In the genomic region with DNA sequence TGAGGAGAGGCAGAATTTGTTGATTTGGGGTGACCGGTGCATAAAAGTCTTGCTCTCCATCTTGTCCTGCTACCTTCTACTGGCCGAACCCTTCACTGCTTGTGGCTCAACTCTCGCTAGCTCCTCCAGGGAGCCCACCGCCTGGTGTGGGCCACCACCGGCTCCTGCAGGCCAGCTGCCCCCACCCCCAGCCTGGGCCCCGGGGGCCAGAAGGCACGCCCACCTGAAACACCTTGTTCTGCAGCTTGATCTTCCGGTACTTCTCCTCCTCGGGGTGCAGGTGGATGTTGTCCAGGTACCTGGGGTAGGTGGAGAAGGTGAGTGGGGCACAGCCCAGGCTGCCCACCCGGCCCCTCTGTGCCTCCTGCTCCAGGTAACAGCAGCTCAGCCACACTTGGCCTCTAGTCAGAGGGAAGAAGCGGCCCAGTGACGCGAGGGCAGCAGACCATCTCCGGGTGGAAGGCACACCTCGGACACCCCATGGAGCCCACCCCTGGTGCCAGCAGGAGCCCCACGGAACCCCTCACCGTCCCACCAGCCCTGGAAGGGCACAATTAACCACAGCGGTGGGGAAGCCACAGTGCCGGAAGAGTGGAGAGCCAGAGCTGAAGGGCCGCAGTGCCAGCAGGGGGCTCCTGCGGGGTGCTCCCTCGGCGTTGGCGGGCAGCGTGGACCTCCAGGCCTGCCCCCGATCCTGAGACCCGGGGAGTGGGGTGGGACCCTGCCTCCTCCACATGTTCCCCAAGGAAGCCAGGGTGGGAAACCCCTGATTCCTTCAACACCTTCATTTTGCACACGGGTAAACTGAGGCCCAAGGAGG, we compare ENCODE assay signal across 24 cellular contexts. TPM values are rescaled to one million over a fixed set of nuclear protein-coding genes. Genes with fewer than 3 reads are reported as not detected.
DNase-seq lines count a peak whose midpoint lies in the region; ATAC-seq, FAIRE-seq and TF ChIP-seq lines count a peak whose summit lies in the region.
"Had no signal": no experiment of that assay in that cellular context is flagged by ENCODE, and none has a peak within 500 bp of the region (broad histone marks: within the 10 kb centered on the region; RNA-seq: fewer than 3 reads in every experiment).

No MANE protein-coding gene starts in this region.

- no peaks in the 10 kb centered on the region for H4K20me1 ChIP-seq in HepG2 (ENCODE audit: insufficient read depth, low read length)

- DNase-seq in HepG2 (ENCODE audit: low spot score): no peak
- no peak for DNase-seq in right lobe of liver
- DNase-seq in esophagus muscularis mucosa (ENCODE audit: extremely low spot score): no peak
- no peak for DNase-seq in heart right ventricle
- DNase-seq in DMS 273 (lab: John Stamatoyannopoulos, UW; ENCODE audit: unreplicated experiment): no peak
- no peak for DNase-seq in coronary artery (ENCODE audit: low spot score)
- DNase-seq: activated CD8-positive, alpha-beta T cell treated with anti-CD3 and anti-CD28 coated beads for 36 hours; activated effector memory CD4-positive, alpha-beta T cell treated with Interleukin-2 at 50 U/mL for 16 hours; activated naive CD8-positive, alpha-beta T cell treated with anti-CD3 and anti-CD28 coated beads for 36 hours; CD4-positive, alpha-beta T cell; central memory CD4-positive, alpha-beta T cell; EL; Karpas-422; naive B cell; NCI-H1417 treated with DMSO at 0.1 percent for 48 hours; NCI-H82; RPMI8226; stimulated activated naive CD8-positive, alpha-beta T cell treated with anti-CD3 and anti-CD28 coated beads, Interleukin-15, amount 100 ng/mL, for 72 hours; T-helper 2 cell; thyroid gland had no signal

- TF ChIP-seq POLR2A in HepG2 (IDR thresholded peaks at IDR 0.05; ENCODE audit: insufficient read depth in 1 of 2, low read depth in 2 of 2, low read length in 2 of 2): no peak
- no peak for TF ChIP-seq POLR2A in right lobe of liver (IDR thresholded peaks at IDR 0.05)
- TF ChIP-seq POLR2A in esophagus muscularis mucosa (IDR thresholded peaks at IDR 0.05; ENCODE audit: low read depth): no peak

- no TSS peak for BruUV-seq in HepG2 (replicated peaks; lab: Mats Ljungman, UMichigan)

- WGBS in HepG2 (ENCODE audit: low lambda C conversion rate): 98% methylated on average over 17 of the region's 28 CpGs
- WGBS in right lobe of liver (ENCODE audit: insufficient coverage, low coverage, low lambda C conversion rate, missing lambda C conversion rate): 88% methylated on average over 3 of the region's 28 CpGs
- 95% methylated on average over 25 of the region's 28 CpGs for WGBS in esophagus muscularis mucosa
- WGBS in heart right ventricle, 2 donors: 92 to 93% methylated on average over 28 of the region's 28 CpGs

- no peak overlapping the region for H3K4me3 ChIP-seq in HepG2 (replicated peaks in 1 of 3; ENCODE audit: insufficient read depth in 1 of 3, low read depth in 2 of 3, low read length in 3 of 3)
- no peak overlapping the region for H3K4me3 ChIP-seq in right lobe of liver
- H3K4me3 ChIP-seq in esophagus muscularis mucosa: no peak overlapping the region
- H3K4me3 ChIP-seq in heart right ventricle: no peak overlapping the region
- H3K4me3 ChIP-seq in coronary artery: no peak overlapping the region
- H3K4me3 ChIP-seq: GM12878, thyroid gland had no signal

- H3K4me1 ChIP-seq in HepG2 (ENCODE audit: insufficient read depth, low read length) (peaks cover 10% of the 10 kb centered on the region; the same call in 1 of the 2 replicates), right lobe of liver (peaks cover 0 to 18% (median 8%) of the 10 kb centered on the region in 4 donors), esophagus muscularis mucosa (peaks cover 0 to 26% (median 23%) of the 10 kb centered on the region in 4 donors), heart right ventricle (peaks cover 0 to 14% (median 6%) of the 10 kb centered on the region in 9 donors)
- H3K4me1 ChIP-seq: thyroid gland had no signal

- in situ Hi-C loops in HepG2 (cut with HindIII; ENCODE audit: extremely low pct_ligation_motif_present, low pct_unique_long_range_greater_than_20kb): no loop called here

- TF ChIP-seq CTCF in HepG2 (CRISPR knock-in tag; IDR thresholded peaks at IDR 0.05) (no peak), right lobe of liver (IDR thresholded peaks at IDR 0.05) (no peak), esophagus muscularis mucosa (IDR thresholded peaks at IDR 0.05) (no peak), heart right ventricle (IDR thresholded peaks at IDR 0.05) (no peak), coronary artery (IDR thresholded peaks at IDR 0.05) (no peak)

- no peak overlapping the region for H3K4me2 ChIP-seq in HepG2 (ENCODE audit: low read depth, low read length)

- H3K27ac ChIP-seq in HepG2 (ENCODE audit: extremely low read length, insufficient read depth, low read length): no peak overlapping the region
- no peak overlapping the region for H3K27ac ChIP-seq in right lobe of liver
- H3K27ac ChIP-seq in esophagus muscularis mucosa (replicated peaks in 1 of 4): peak overlapping the region in 3 of 4 donors; percentile 82 to 87 (median 86)
- H3K27ac ChIP-seq in heart right ventricle: no peak overlapping the region
- no peak overlapping the region for H3K27ac ChIP-seq in coronary artery
- H3K27ac ChIP-seq: thyroid gland had no signal

- no peak overlapping the region for H2AFZ ChIP-seq in HepG2 (ENCODE audit: low read length)

- TF ChIP-seq EP300 in HepG2 (IDR thresholded peaks at IDR 0.05; ENCODE audit: low read depth in 2 of 2, low read length in 2 of 2): no peak
- TF ChIP-seq EP300 in HepG2 (CRISPR knock-in tag; IDR thresholded peaks at IDR 0.05; ENCODE audit: borderline replicate concordance): no peak
- no peak for TF ChIP-seq EP300 in esophagus muscularis mucosa (IDR thresholded peaks at IDR 0.05)

- H3K36me3 ChIP-seq in HepG2 (replicated peaks in 1 of 2; ENCODE audit: control insufficient read depth in 1 of 2, insufficient read depth in 2 of 2, low read length in 2 of 2) (peaks cover 17 to 48% of the 10 kb centered on the region in 2 experiments; a peak in 4 of 5 replicates), right lobe of liver (peaks cover 9 to 54% (median 38%) of the 10 kb centered on the region in 4 donors), esophagus muscularis mucosa (peaks cover 54 to 88% (median 82%) of the 10 kb centered on the region in 4 donors), heart right ventricle (peaks cover 0 to 88% (median 61%) of the 10 kb centered on the region in 9 donors)

- intact Hi-C loops in HepG2 (cut with micrococcal nuclease; ENCODE audit: unreplicated experiment): no loop called here
- intact Hi-C loops in right lobe of liver (cut with DNase I): no loop called here
- intact Hi-C loops in esophagus muscularis mucosa (cut with DNase I): no loop called here
- intact Hi-C loops in heart right ventricle (cut with DNase I): no loop called here

- no peak for FAIRE-seq in HepG2 (lab: Jason Lieb, UNC)
- FAIRE-seq: A204.1, astrocyte, GM12878, keratinocyte had no signal

- ATAC-seq in HepG2: no peak
- no peak for ATAC-seq in right lobe of liver
- no peak for ATAC-seq in heart right ventricle
- ATAC-seq: activated CD8-positive, alpha-beta T cell treated with anti-CD3 and anti-CD28 coated beads for 36 hours; GM12878; stimulated activated naive CD8-positive, alpha-beta T cell treated with anti-CD3 and anti-CD28 coated beads, Interleukin-15, amount 100 ng/mL, for 72 hours had no signal

- H3K9me3 ChIP-seq in HepG2 (ENCODE audit: low read length): no peaks in the 10 kb centered on the region
- H3K9me3 ChIP-seq in right lobe of liver: no peaks in the 10 kb centered on the region
- H3K9me3 ChIP-seq in esophagus muscularis mucosa: no peaks in the 10 kb centered on the region
- H3K9me3 ChIP-seq in heart right ventricle: no peaks in the 10 kb centered on the region
- H3K9me3 ChIP-seq: thyroid gland had no signal

- no peak overlapping the region for H3K9ac ChIP-seq in HepG2 (ENCODE audit: insufficient read depth, low read depth, low read length)

- CTCF ChIA-PET in HepG2 (lab: Yijun Ruan, JAX; ENCODE audit: low intra/inter-chr PET ratio, low total read pairs): no interaction called here

- POLR2A ChIA-PET in HepG2 (lab: Yijun Ruan, JAX): interaction anchor here (1.0 kb wide), 1 partner anchor 24 kb away, joined by 3 read pairs; no protein-coding TSS in a partner anchor

- no peak for TF ChIP-seq RAD21 in HepG2 (CRISPR knock-in tag; IDR thresholded peaks at IDR 0.05)

- no peaks in the 10 kb centered on the region for H3K79me2 ChIP-seq in HepG2 (ENCODE audit: insufficient read depth, low read length)

- H3K27me3 ChIP-seq in HepG2 (ENCODE audit: control insufficient read depth in 1 of 2, insufficient read depth in 2 of 2, low read length in 2 of 2) (no peaks in the 10 kb centered on the region), right lobe of liver (no peaks in the 10 kb centered on the region), esophagus muscularis mucosa (no peaks in the 10 kb centered on the region), heart right ventricle (no peaks in the 10 kb centered on the region)
- H3K27me3 ChIP-seq: thyroid gland had no signal

RNA-seq across cellular contexts. Expression of gene UBXN6, which starts 10.1 kb away (rescaled TPM):
- total RNA-seq in HepG2 (2016; rRNA removed; fragmentation: Illumina TruSeq; extraction: Trizol): 33.6 and 35.5 TPM in 2 replicates
- total RNA-seq in HepG2 (2016; cell fraction: cytosol; rRNA removed; fragmentation: Illumina TruSeq; extraction: Trizol; ENCODE audit: low read depth): 82.0 and 89.5 TPM in 2 replicates
- total RNA-seq in HepG2 (2016; cell fraction: insoluble cytoplasmic fraction; rRNA removed; fragmentation: Illumina TruSeq; extraction: Trizol): 26.5 and 40.3 TPM in 2 replicates
- total RNA-seq in HepG2 (2016; cell fraction: membrane; rRNA removed; fragmentation: Illumina TruSeq; extraction: Trizol): 92.4 and 97.7 TPM in 2 replicates
- total RNA-seq in HepG2 (2016; cell fraction: nucleus; rRNA removed; fragmentation: Illumina TruSeq; extraction: Trizol): 14.4 and 21.6 TPM in 2 replicates
- 34.9 and 44.2 TPM in 2 replicates for polyA plus RNA-seq in HepG2 (2011; rRNA removed)
- 33.0 and 55.5 TPM in 2 replicates for polyA plus RNA-seq in HepG2 (2011; cell fraction: cytosol; rRNA removed)
- polyA plus RNA-seq in HepG2 (2011; cell fraction: nucleus; rRNA removed): 41.1 and 57.2 TPM in 2 replicates
- polyA plus RNA-seq in HepG2 (2012): 24.9 and 32.9 TPM in 2 replicates
- 99.5 and 107 TPM in 2 replicates for polyA plus RNA-seq in HepG2 (2016; cell fraction: cytosol; fragmentation: Illumina TruSeq; extraction: Trizol; ENCODE audit: low read depth)
- polyA plus RNA-seq in HepG2 (2016; cell fraction: insoluble cytoplasmic fraction; fragmentation: Illumina TruSeq; extraction: Trizol; ENCODE audit: low read depth): 35.2 and 44.8 TPM in 2 replicates
- 107 and 115 TPM in 2 replicates for polyA plus RNA-seq in HepG2 (2016; cell fraction: membrane; fragmentation: Illumina TruSeq; extraction: Trizol; ENCODE audit: low read depth)
- 46.4 and 52.3 TPM in 2 replicates for polyA plus RNA-seq in HepG2 (2016; cell fraction: nucleus; fragmentation: Illumina TruSeq; extraction: Trizol; ENCODE audit: insufficient read depth, low read depth)
- polyA minus RNA-seq in HepG2 (2011; rRNA and poly(A)+ RNA removed; ENCODE audit: low replicate concordance): 27.9 and 43.0 TPM in 2 replicates
- polyA minus RNA-seq in HepG2 (2011; cell fraction: cytosol; rRNA and poly(A)+ RNA removed): 17.5 and 20.2 TPM in 2 replicates
- 7.8 and 11.1 TPM in 2 replicates for polyA minus RNA-seq in HepG2 (2011; cell fraction: nucleus; rRNA and poly(A)+ RNA removed)
- total RNA-seq in right lobe of liver: 10 to 100 TPM; 47.2 to 79.1 (median 58.8) TPM
- 100 to 1,000 TPM in 2 of 4 donors, 10 to 100 TPM in 2; 65.2 to 190 (median 98.8) TPM for total RNA-seq in esophagus muscularis mucosa
- total RNA-seq in heart right ventricle: 100 to 1,000 TPM in 9 of 10 donors, 10 to 100 TPM in 1; 90.6 to 123 (median 104) TPM
- 100 to 1,000 TPM; 127 to 131 TPM for polyA plus RNA-seq in heart right ventricle

RNA-seq across cellular contexts. Expression of gene HDGFL2, which starts 24.6 kb away (rescaled TPM):
- total RNA-seq in HepG2 (2016; rRNA removed; fragmentation: Illumina TruSeq; extraction: Trizol) (47.9 and 51.1 TPM in 2 replicates), right lobe of liver (10 to 100 TPM in 5 of 6 experiments, 1 to 10 TPM in 1; 8.4 to 16.3 (median 14.0) TPM), esophagus muscularis mucosa (10 to 100 TPM; 30.5 to 72.3 (median 45.5) TPM), heart right ventricle (10 to 100 TPM; 20.5 to 39.0 (median 26.7) TPM)
- 7.5 and 8.8 TPM in 2 replicates for total RNA-seq in HepG2 (2016; cell fraction: cytosol; rRNA removed; fragmentation: Illumina TruSeq; extraction: Trizol; ENCODE audit: low read depth)
- 38.9 and 55.4 TPM in 2 replicates for total RNA-seq in HepG2 (2016; cell fraction: insoluble cytoplasmic fraction; rRNA removed; fragmentation: Illumina TruSeq; extraction: Trizol)
- total RNA-seq in HepG2 (2016; cell fraction: membrane; rRNA removed; fragmentation: Illumina TruSeq; extraction: Trizol): 11.6 and 13.8 TPM in 2 replicates
- 29.4 and 31.2 TPM in 2 replicates for total RNA-seq in HepG2 (2016; cell fraction: nucleus; rRNA removed; fragmentation: Illumina TruSeq; extraction: Trizol)
- polyA plus RNA-seq in HepG2 (2011; rRNA removed) (20.0 and 26.0 TPM in 2 replicates), heart right ventricle (10 to 100 TPM; 32.9 to 40.9 TPM)
- polyA plus RNA-seq in HepG2 (2011; cell fraction: cytosol; rRNA removed): 11.0 and 22.9 TPM in 2 replicates
- polyA plus RNA-seq in HepG2 (2011; cell fraction: nucleus; rRNA removed): 50.4 and 56.5 TPM in 2 replicates
- polyA plus RNA-seq in HepG2 (2012): 20.9 and 29.2 TPM in 2 replicates
- polyA plus RNA-seq in HepG2 (2016; cell fraction: cytosol; fragmentation: Illumina TruSeq; extraction: Trizol; ENCODE audit: low read depth): 5.7 and 6.4 TPM in 2 replicates
- polyA plus RNA-seq in HepG2 (2016; cell fraction: insoluble cytoplasmic fraction; fragmentation: Illumina TruSeq; extraction: Trizol; ENCODE audit: low read depth): 59.0 and 65.1 TPM in 2 replicates
- 8.6 and 10.8 TPM in 2 replicates for polyA plus RNA-seq in HepG2 (2016; cell fraction: membrane; fragmentation: Illumina TruSeq; extraction: Trizol; ENCODE audit: low read depth)
- 76.7 and 79.6 TPM in 2 replicates for polyA plus RNA-seq in HepG2 (2016; cell fraction: nucleus; fragmentation: Illumina TruSeq; extraction: Trizol; ENCODE audit: insufficient read depth, low read depth)
- 12.6 and 23.4 TPM in 2 replicates for polyA minus RNA-seq in HepG2 (2011; rRNA and poly(A)+ RNA removed; ENCODE audit: low replicate concordance)
- polyA minus RNA-seq in HepG2 (2011; cell fraction: cytosol; rRNA and poly(A)+ RNA removed): 10.2 and 16.9 TPM in 2 replicates
- 12.0 and 12.8 TPM in 2 replicates for polyA minus RNA-seq in HepG2 (2011; cell fraction: nucleus; rRNA and poly(A)+ RNA removed)

RNA-seq across cellular contexts. Expression of gene CHAF1A, which starts 45.1 kb away (rescaled TPM):
- total RNA-seq in HepG2 (2016; rRNA removed; fragmentation: Illumina TruSeq; extraction: Trizol) (27.3 and 34.8 TPM in 2 replicates), right lobe of liver (1 to 10 TPM; 3.1 to 9.2 (median 3.5) TPM), esophagus muscularis mucosa (10 to 100 TPM in 1 of 4 donors, 1 to 10 TPM in 3; 4.6 to 14.6 (median 7.6) TPM), heart right ventricle (1 to 10 TPM; 4.5 to 8.7 (median 6.6) TPM)
- total RNA-seq in HepG2 (2016; cell fraction: cytosol; rRNA removed; fragmentation: Illumina TruSeq; extraction: Trizol; ENCODE audit: low read depth): 18.8 and 20.2 TPM in 2 replicates
- total RNA-seq in HepG2 (2016; cell fraction: insoluble cytoplasmic fraction; rRNA removed; fragmentation: Illumina TruSeq; extraction: Trizol): 19.1 and 34.6 TPM in 2 replicates
- 20.4 and 23.9 TPM in 2 replicates for total RNA-seq in HepG2 (2016; cell fraction: membrane; rRNA removed; fragmentation: Illumina TruSeq; extraction: Trizol)
- total RNA-seq in HepG2 (2016; cell fraction: nucleus; rRNA removed; fragmentation: Illumina TruSeq; extraction: Trizol): 25.6 and 26.6 TPM in 2 replicates
- polyA plus RNA-seq in HepG2 (2011; rRNA removed) (11.0 and 13.1 TPM in 2 replicates), heart right ventricle (1 to 10 TPM; 4.2 to 4.4 TPM)
- polyA plus RNA-seq in HepG2 (2011; cell fraction: cytosol; rRNA removed): 5.7 and 16.6 TPM in 2 replicates
- polyA plus RNA-seq in HepG2 (2011; cell fraction: nucleus; rRNA removed): 41.7 and 67.3 TPM in 2 replicates
- 6.8 and 11.8 TPM in 2 replicates for polyA plus RNA-seq in HepG2 (2012)
- 4.9 and 5.2 TPM in 2 replicates for polyA plus RNA-seq in HepG2 (2016; cell fraction: cytosol; fragmentation: Illumina TruSeq; extraction: Trizol; ENCODE audit: low read depth)
- polyA plus RNA-seq in HepG2 (2016; cell fraction: insoluble cytoplasmic fraction; fragmentation: Illumina TruSeq; extraction: Trizol; ENCODE audit: low read depth): 23.0 and 29.8 TPM in 2 replicates
- 9.0 and 10.1 TPM in 2 replicates for polyA plus RNA-seq in HepG2 (2016; cell fraction: membrane; fragmentation: Illumina TruSeq; extraction: Trizol; ENCODE audit: low read depth)
- polyA plus RNA-seq in HepG2 (2016; cell fraction: nucleus; fragmentation: Illumina TruSeq; extraction: Trizol; ENCODE audit: insufficient read depth, low read depth): 57.2 and 60.7 TPM in 2 replicates
- polyA minus RNA-seq in HepG2 (2011; rRNA and poly(A)+ RNA removed; ENCODE audit: low replicate concordance): 26.8 and 48.0 TPM in 2 replicates
- polyA minus RNA-seq in HepG2 (2011; cell fraction: cytosol; rRNA and poly(A)+ RNA removed): 7.6 and 9.2 TPM in 2 replicates
- 13.2 and 17.5 TPM in 2 replicates for polyA minus RNA-seq in HepG2 (2011; cell fraction: nucleus; rRNA and poly(A)+ RNA removed)

RNA-seq across cellular contexts. Expression of gene SH3GL1, which starts 47.2 kb away (rescaled TPM):
- total RNA-seq in HepG2 (2016; rRNA removed; fragmentation: Illumina TruSeq; extraction: Trizol) (26.7 and 33.0 TPM in 2 replicates), right lobe of liver (10 to 100 TPM; 22.6 to 47.7 (median 25.2) TPM), esophagus muscularis mucosa (10 to 100 TPM; 49.4 to 77.2 (median 59.5) TPM), heart right ventricle (10 to 100 TPM; 13.1 to 33.4 (median 17.6) TPM)
- 13.7 and 15.7 TPM in 2 replicates for total RNA-seq in HepG2 (2016; cell fraction: cytosol; rRNA removed; fragmentation: Illumina TruSeq; extraction: Trizol; ENCODE audit: low read depth)
- 24.6 and 34.8 TPM in 2 replicates for total RNA-seq in HepG2 (2016; cell fraction: insoluble cytoplasmic fraction; rRNA removed; fragmentation: Illumina TruSeq; extraction: Trizol)
- 29.5 and 35.2 TPM in 2 replicates for total RNA-seq in HepG2 (2016; cell fraction: membrane; rRNA removed; fragmentation: Illumina TruSeq; extraction: Trizol)
- total RNA-seq in HepG2 (2016; cell fraction: nucleus; rRNA removed; fragmentation: Illumina TruSeq; extraction: Trizol): 16.4 and 18.3 TPM in 2 replicates
- polyA plus RNA-seq in HepG2 (2011; rRNA removed) (45.1 and 52.3 TPM in 2 replicates), heart right ventricle (10 to 100 TPM; 20.1 to 41.8 TPM)
- 35.9 and 53.9 TPM in 2 replicates for polyA plus RNA-seq in HepG2 (2011; cell fraction: cytosol; rRNA removed)
- polyA plus RNA-seq in HepG2 (2011; cell fraction: nucleus; rRNA removed): 63.6 and 70.8 TPM in 2 replicates
- 50.6 and 52.1 TPM in 2 replicates for polyA plus RNA-seq in HepG2 (2012)
- polyA plus RNA-seq in HepG2 (2016; cell fraction: cytosol; fragmentation: Illumina TruSeq; extraction: Trizol; ENCODE audit: low read depth): 29.2 and 32.7 TPM in 2 replicates
- 56.5 and 70.3 TPM in 2 replicates for polyA plus RNA-seq in HepG2 (2016; cell fraction: insoluble cytoplasmic fraction; fragmentation: Illumina TruSeq; extraction: Trizol; ENCODE audit: low read depth)
- polyA plus RNA-seq in HepG2 (2016; cell fraction: membrane; fragmentation: Illumina TruSeq; extraction: Trizol; ENCODE audit: low read depth): 57.9 and 61.3 TPM in 2 replicates
- 52.2 and 56.7 TPM in 2 replicates for polyA plus RNA-seq in HepG2 (2016; cell fraction: nucleus; fragmentation: Illumina TruSeq; extraction: Trizol; ENCODE audit: insufficient read depth, low read depth)
- 39.3 and 69.8 TPM in 2 replicates for polyA minus RNA-seq in HepG2 (2011; rRNA and poly(A)+ RNA removed; ENCODE audit: low replicate concordance)
- polyA minus RNA-seq in HepG2 (2011; cell fraction: cytosol; rRNA and poly(A)+ RNA removed): 30.6 and 31.5 TPM in 2 replicates
- 19.3 and 22.8 TPM in 2 replicates for polyA minus RNA-seq in HepG2 (2011; cell fraction: nucleus; rRNA and poly(A)+ RNA removed)

Comparison
In these comparisons a context has a peak if more than half of its experiments do, and no peak if none do; other contexts are left out.
1. H3K27ac ChIP-seq: peak in esophagus muscularis mucosa (3 of 4); none in HepG2 (single experiment), right lobe of liver (0 of 3), heart right ventricle (0 of 10) and coronary artery (0 of 2).